In the genomic region with DNA sequence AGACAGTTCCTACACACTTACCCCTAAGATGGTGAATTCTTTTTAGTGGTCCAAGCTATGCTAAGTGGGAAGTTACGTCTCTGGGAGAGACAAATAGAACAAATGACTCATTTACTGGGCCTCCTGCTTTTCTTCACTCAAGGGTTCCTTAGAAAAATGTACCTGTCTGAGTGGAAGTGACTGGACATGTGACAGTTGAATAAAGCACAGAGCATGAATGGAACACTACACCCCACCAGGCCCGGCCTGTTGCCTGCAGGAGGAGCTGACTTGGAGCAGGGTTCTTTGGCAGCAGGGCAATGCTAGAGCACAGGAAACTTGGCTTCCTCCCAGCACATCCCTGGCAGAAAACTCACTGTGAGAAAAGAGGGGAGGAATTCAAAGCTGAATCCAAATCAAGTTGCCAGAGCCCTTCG, we compare ENCODE assay signal across 11 cellular contexts.
DNase-seq lines count a peak whose midpoint lies in the region; ATAC-seq and TF ChIP-seq lines count a peak whose summit lies in the region.
"Had no signal": no experiment of that assay in that cellular context is flagged by ENCODE, and none has a peak within 500 bp of the region (broad histone marks: within the 10 kb centered on the region; RNA-seq: fewer than 3 reads in every experiment).

No MANE protein-coding gene starts in this region.

- H3K9me3 Mint-ChIP-seq in T-cell: peaks cover 0 to 8% (median 4%) of the 10 kb centered on the region in 3 donors

- no peak overlapping the region for H3K27ac ChIP-seq in adrenal gland
- H3K27ac ChIP-seq in gastroesophageal sphincter: peak overlapping the region in 2 of 4 donors; percentile 18 to 71
- H3K27ac ChIP-seq: BLaER1, SJCRH30 had no signal

- intact Hi-C loops in adrenal gland (cut with DNase I): no loop called here

- ATAC-seq in gastroesophageal sphincter: peak; percentile 84
- ATAC-seq in omental fat pad (ENCODE audit: low FRiP score): peak; percentile 79
- ATAC-seq in T-cell (replicated peaks in 1 of 4): no peak
- no peak for ATAC-seq in HG02623 (IDR thresholded peaks at IDR 0.05; ENCODE audit: unreplicated experiment)
- ATAC-seq: natural killer cell treated with Interleukin-12 subunit alpha and Interleukin-12 subunit beta and Interleukin-15 and Interleukin-18, amount 100 ng/mL, for 72 hours had no signal

- no peaks in the 10 kb centered on the region for H3K36me3 Mint-ChIP-seq in T-cell
- H3K36me3 Mint-ChIP-seq: natural killer cell treated with Interleukin-12 subunit alpha and Interleukin-12 subunit beta and Interleukin-15 and Interleukin-18, amount 100 ng/mL, for 72 hours had no signal

- no peaks in the 10 kb centered on the region for H3K4me1 ChIP-seq in adrenal gland (replicated peaks in 1 of 2)
- H3K4me1 ChIP-seq in gastroesophageal sphincter: peaks cover 0 to 22% (median 7%) of the 10 kb centered on the region in 3 donors
- H3K4me1 ChIP-seq: BLaER1, SJCRH30 had no signal

- no peaks in the 10 kb centered on the region for H3K4me1 Mint-ChIP-seq in T-cell

- TF ChIP-seq CTCF in adrenal gland (IDR thresholded peaks at IDR 0.05) (no peak), gastroesophageal sphincter (IDR thresholded peaks at IDR 0.05) (peak in 2 of 4 experiments; percentile 19 to 23), omental fat pad (IDR thresholded peaks at IDR 0.05) (no peak), GM13976 (IDR thresholded peaks at IDR 0.05; ENCODE audit: borderline replicate concordance, control extremely low read depth, extremely low read depth, insufficient read depth, missing control alignments) (no peak)

- 45 to 64% (median 59%) methylated on average over 3 of the region's 3 CpGs for WGBS in adrenal gland, 4 donors
- 6 to 11% methylated on average over 3 of the region's 3 CpGs for WGBS in gastroesophageal sphincter (ENCODE audit: low coverage in 1 of 2), 2 donors

- in situ Hi-C loops in GM13976 (cut with MboI; ENCODE audit: low sequenced_read_pairs, unreplicated experiment): no loop called here

- H3K36me3 ChIP-seq in adrenal gland (replicated peaks in 1 of 2) (no peaks in the 10 kb centered on the region), gastroesophageal sphincter (no peaks in the 10 kb centered on the region)
- H3K36me3 ChIP-seq: BLaER1, SJCRH30 had no signal

- POLR2A ChIA-PET in T-cell (lab: Charles Lee): no interaction called here

- H3K9me3 ChIP-seq in adrenal gland (replicated peaks in 1 of 3) (no peaks in the 10 kb centered on the region), gastroesophageal sphincter (no peaks in the 10 kb centered on the region)
- H3K9me3 ChIP-seq: BLaER1, SJCRH30 had no signal

- H3K27ac Mint-ChIP-seq in T-cell: no peak overlapping the region
- H3K27ac Mint-ChIP-seq: natural killer cell treated with Interleukin-12 subunit alpha and Interleukin-12 subunit beta and Interleukin-15 and Interleukin-18, amount 100 ng/mL, for 72 hours had no signal

- H3K4me3 ChIP-seq in adrenal gland (no peak overlapping the region), gastroesophageal sphincter (no peak overlapping the region)
- H3K4me3 ChIP-seq: BLaER1, SJCRH30 had no signal

- H3K27me3 ChIP-seq in adrenal gland (no peaks in the 10 kb centered on the region), gastroesophageal sphincter (no peaks in the 10 kb centered on the region)
- H3K27me3 ChIP-seq: BLaER1, SJCRH30 had no signal

- TF ChIP-seq POLR2A in adrenal gland (IDR thresholded peaks at IDR 0.05): no peak
- TF ChIP-seq POLR2A in gastroesophageal sphincter (IDR thresholded peaks at IDR 0.05): no peak

- CTCF ChIA-PET in T-cell (lab: Charles Lee): no interaction called here

- H3K27me3 Mint-ChIP-seq in T-cell: no peaks in the 10 kb centered on the region

- TF ChIP-seq EP300 in gastroesophageal sphincter (IDR thresholded peaks at IDR 0.05): no peak

- DNase-seq in Ammon's horn (ENCODE audit: low spot score): peak; percentile 81
- peak; percentile 11 to 53 (median 21) for DNase-seq in adrenal gland
- no peak for DNase-seq in omental fat pad (ENCODE audit: low spot score)
- DNase-seq in T-cell: no peak
- no peak for DNase-seq in DMS114 treated with DMSO at 0.1 percent for 48 hours (lab: John Stamatoyannopoulos, UW; ENCODE audit: unreplicated experiment)
- no peak for DNase-seq in GM13976 (ENCODE audit: low spot score)

- H3K4me3 Mint-ChIP-seq in T-cell: no peak overlapping the region
- H3K4me3 Mint-ChIP-seq: natural killer cell treated with Interleukin-12 subunit alpha and Interleukin-12 subunit beta and Interleukin-15 and Interleukin-18, amount 100 ng/mL, for 72 hours had no signal

Comparison
In these comparisons a context has a peak if more than half of its experiments do, and no peak if none do; other contexts are left out.
1. DNase-seq: peak in Ammon's horn (single experiment) and adrenal gland (7 of 7); none in omental fat pad (single experiment), T-cell (0 of 34), DMS114 treated with DMSO at 0.1 percent for 48 hours (single experiment) and GM13976 (single experiment).
2. ATAC-seq: peak in gastroesophageal sphincter (single experiment) and omental fat pad (single experiment); none in T-cell (0 of 4) and HG02623 (single experiment).